Comparison of ENCODE assay signal across 18 cellular contexts in genomic region chr11:130102457-130103249, GRCh38. TPM values are rescaled to one million over a fixed set of nuclear protein-coding genes. Genes with fewer than 3 reads are reported as not detected.
DNase-seq lines count a peak whose midpoint lies in the region; ATAC-seq, FAIRE-seq and TF ChIP-seq lines count a peak whose summit lies in the region.
"Had no signal": no experiment of that assay in that cellular context is flagged by ENCODE, and none has a peak within 500 bp of the region (broad histone marks: within the 10 kb centered on the region; RNA-seq: fewer than 3 reads in every experiment).

No MANE protein-coding gene starts in this region.

- peaks cover 50% of the 10 kb centered on the region for H4K20me1 ChIP-seq in PC-3 (ENCODE audit: low read length)

- in situ Hi-C loops in G401 (cut with HindIII; ENCODE audit: low sequenced_read_pairs) = no loop called here

- no peaks in the 10 kb centered on the region for H3K9me3 Mint-ChIP-seq in immature natural killer cell
- H3K9me3 Mint-ChIP-seq: activated T-cell treated with anti-CD3 and anti-CD28 coated beads, Interleukin-2, amount 50 U/mL, for 4 hours; stimulated activated effector memory CD8-positive, alpha-beta T cell treated with anti-CD3 and anti-CD28 coated beads, Interleukin-12 subunit alpha, Interleukin-12 subunit beta, amount 100 ng/mL, for 72 hours had no signal

- H3K4me3 Mint-ChIP-seq in immature natural killer cell = no peak overlapping the region
- H3K4me3 Mint-ChIP-seq: activated T-cell treated with anti-CD3 and anti-CD28 coated beads, Interleukin-2, amount 50 U/mL, for 4 hours; mesothelial cell of epicardium; stimulated activated effector memory CD8-positive, alpha-beta T cell treated with anti-CD3 and anti-CD28 coated beads, Interleukin-12 subunit alpha, Interleukin-12 subunit beta, amount 100 ng/mL, for 72 hours had no signal

- H3K4me1 Mint-ChIP-seq in immature natural killer cell = peaks cover 16 to 36% of the 10 kb centered on the region in 2 donors

- H3K4me3 ChIP-seq in PC-3 (ENCODE audit: low read length) = peak overlapping the region; percentile 12; the same call in 1 of the 2 replicates
- H3K4me3 ChIP-seq in pancreas = no peak overlapping the region
- H3K4me3 ChIP-seq: ascending aorta; BLaER1 treated with 17β-estradiol and CSF1 and Interleukin-3, amounts not matched to agents 10 nM and 100 nM had no signal

- no peaks in the 10 kb centered on the region for H3K27me3 ChIP-seq in PC-3 (ENCODE audit: low read length)
- H3K27me3 ChIP-seq in pancreas = no peaks in the 10 kb centered on the region
- H3K27me3 ChIP-seq: ascending aorta; BLaER1 treated with 17β-estradiol and CSF1 and Interleukin-3, amounts not matched to agents 10 nM and 100 nM had no signal

- DNase-seq in G401 (ENCODE audit: low spot score) (peak; percentile 52), PC-3 (no peak), epithelial cell of prostate (ENCODE audit: low read depth, low spot score) (no peak), pancreas (no peak), NCI-H1417 (lab: John Stamatoyannopoulos, UW) (no peak), immature natural killer cell (no peak), NCI-H1105 treated with DMSO at 0.1 percent for 48 hours (lab: John Stamatoyannopoulos, UW) (no peak)
- DNase-seq: activated CD4-positive, CD25-positive, alpha-beta regulatory T cell treated with anti-CD3 and anti-CD28 coated beads, Interleukin-2, amount 50 U/mL, for 72 hours; activated T-cell treated with anti-CD3 and anti-CD28 coated beads, Interleukin-2, amount 50 U/mL, for 4 hours; NCI-H1694 treated with DMSO at 0.1 percent for 48 hours; NK-92 treated with Interleukin-12 subunit alpha and Interleukin-12 subunit beta, amount 100 ng/mL, for 24 hours; stimulated activated CD4-positive, alpha-beta T cell treated with anti-CD3 and anti-CD28 coated beads, Interleukin-2, amount 100 ng/mL, for 24 hours had no signal

- H3F3A ChIP-seq in PC-3 (ENCODE audit: low read length, unreplicated experiment) = peaks cover 13% of the 10 kb centered on the region

- no TSS peak for BruUV-seq in PC-3 (replicated peaks; lab: Mats Ljungman, UMichigan)

- H3K9me3 ChIP-seq in PC-3 (ENCODE audit: low read length) (no peaks in the 10 kb centered on the region), pancreas (no peaks in the 10 kb centered on the region)
- H3K9me3 ChIP-seq: ascending aorta had no signal

- intact Hi-C loops in PC-3 (cut with micrococcal nuclease) = no loop called here
- intact Hi-C loops in pancreas (cut with DNase I) = no loop called here

- no peaks in the 10 kb centered on the region for H3K9me2 ChIP-seq in PC-3 (replicated peaks; ENCODE audit: low read length)

- no peak overlapping the region for H3K9ac ChIP-seq in PC-3 (ENCODE audit: low read length)
- H3K9ac ChIP-seq: BLaER1 treated with 17β-estradiol and CSF1 and Interleukin-3, amounts not matched to agents 10 nM and 100 nM had no signal

- ATAC-seq in PC-3 = peak; percentile 21
- peak in 3 of 4 donors; percentile 37 to 72 (median 56) for ATAC-seq in pancreas
- no peak for ATAC-seq in HG03571 (IDR thresholded peaks at IDR 0.05; ENCODE audit: unreplicated experiment)
- ATAC-seq: activated T-cell treated with anti-CD3 and anti-CD28 coated beads, Interleukin-2, amount 50 U/mL, for 4 hours; stimulated activated effector memory CD8-positive, alpha-beta T cell treated with anti-CD3 and anti-CD28 coated beads, Interleukin-12 subunit alpha, Interleukin-12 subunit beta, amount 100 ng/mL, for 72 hours had no signal

- TF ChIP-seq CTCF in PC-3 (conservative IDR thresholded peaks at IDR 0.05; ENCODE audit: low read depth, low read length) (no peak), pancreas (IDR thresholded peaks at IDR 0.05) (no peak)

- no peak overlapping the region for H2AFZ ChIP-seq in PC-3 (ENCODE audit: low read length)

- WGBS in pancreas, 2 donors = 62 to 68% methylated on average over 2 of the region's 2 CpGs

- peaks cover 92% of the 10 kb centered on the region for H3K79me2 ChIP-seq in PC-3 (ENCODE audit: low read length)

- peak overlapping the region; percentile 56 for H3K4me2 ChIP-seq in PC-3 (ENCODE audit: low read length)

- H3K27ac ChIP-seq in PC-3 (ENCODE audit: low read length) (peak overlapping the region; percentile 57), epithelial cell of prostate (peak overlapping the region; percentile 44), pancreas (peak overlapping the region in 2 of 4 donors; percentile 6 to 16)
- H3K27ac ChIP-seq: ascending aorta had no signal

- CTCF ChIA-PET in PC-3 (lab: Charles Lee) = interaction anchor here (0.7 kb wide), 1 partner anchor 99 kb away, joined by 3 read pairs; no protein-coding TSS in a partner anchor

- FAIRE-seq in pancreas (lab: Jason Lieb, UNC) = no peak
- FAIRE-seq: G401.6 had no signal

- H3K36me3 Mint-ChIP-seq in immature natural killer cell = peaks cover 0 to 8% (median 6%) of the 10 kb centered on the region in 3 donors
- H3K36me3 Mint-ChIP-seq: stimulated activated effector memory CD8-positive, alpha-beta T cell treated with anti-CD3 and anti-CD28 coated beads, Interleukin-12 subunit alpha, Interleukin-12 subunit beta, amount 100 ng/mL, for 72 hours had no signal

- H3K36me3 ChIP-seq in PC-3 (ENCODE audit: low read depth, low read length) = peaks cover 6% of the 10 kb centered on the region; the same call in 1 of the 2 replicates
- H3K36me3 ChIP-seq in pancreas = no peaks in the 10 kb centered on the region
- H3K36me3 ChIP-seq: ascending aorta had no signal

- H3K4me1 ChIP-seq in PC-3 (ENCODE audit: insufficient read depth, low read length) (peaks cover 26% of the 10 kb centered on the region), pancreas (peaks cover 3 to 11% (median 8%) of the 10 kb centered on the region in 3 donors)

- POLR2A ChIA-PET in PC-3 (lab: Charles Lee; ENCODE audit: unreplicated experiment) = no interaction called here

- no peak overlapping the region for H3K27ac Mint-ChIP-seq in immature natural killer cell
- H3K27ac Mint-ChIP-seq: stimulated activated effector memory CD8-positive, alpha-beta T cell treated with anti-CD3 and anti-CD28 coated beads, Interleukin-12 subunit alpha, Interleukin-12 subunit beta, amount 100 ng/mL, for 72 hours had no signal

- H3K27me3 Mint-ChIP-seq in immature natural killer cell (ENCODE audit: low read depth in 3 of 3) = peaks cover 0 to 2% (median 0%) of the 10 kb centered on the region in 3 donors

RNA-seq across cellular contexts. Expression of gene APLP2, which starts 33.0 kb away (rescaled TPM):
- total RNA-seq in G401 (2014; rRNA removed; shearing (Covaris generic)) = 217 and 237 TPM in 2 replicates
- total RNA-seq in PC-3 (2014; rRNA removed) (345 and 371 TPM in 2 replicates), pancreas (100 to 1,000 TPM in 3 of 6 donors, 10 to 100 TPM in 3; 64.2 to 171 (median 101) TPM)
- polyA plus RNA-seq in pancreas (100 to 1,000 TPM in 1 of 2 donors, 10 to 100 TPM in 1; 45.3 to 124 TPM), immature natural killer cell (100 to 1,000 TPM in 1 of 3 donors, 10 to 100 TPM in 2; 69.4 to 125 (median 75.8) TPM)

RNA-seq across cellular contexts. Expression of gene ST14, which starts 56.9 kb away (rescaled TPM):
- not detected in 2 replicates for total RNA-seq in G401 (2014; rRNA removed; shearing (Covaris generic))
- total RNA-seq in PC-3 (2014; rRNA removed) = 231 and 289 TPM in 2 replicates
- 100 to 1,000 TPM in 1 of 6 donors, 10 to 100 TPM in 5; 37.5 to 101 (median 48.5) TPM for total RNA-seq in pancreas
- polyA plus RNA-seq in pancreas = 10 to 100 TPM; 43.8 to 57.9 TPM
- 1 to 10 TPM in 2 of 3 donors, under 1 TPM in 1; 0.54 to 3.6 (median 2.8) TPM for polyA plus RNA-seq in immature natural killer cell

Comparison
In these comparisons a context has a peak if more than half of its experiments do, and no peak if none do; other contexts are left out.
1. RNA of gene ST14, which starts 56.9 kb away (total RNA-seq): 231 to 289 TPM in PC-3 and 37.5 to 101 TPM in pancreas; not detected in G401; every median in the first group is over 10 times any median in the second.